27 cellular contexts compared by ENCODE assay signal in genomic region chr4:167613381-167613780, GRCh38.
"Had no signal": no experiment of that assay in that cellular context is flagged by ENCODE, and none has a peak within 500 bp of the region (broad histone marks: within the 10 kb centered on the region; RNA-seq: fewer than 3 reads in every experiment).

No MANE protein-coding gene starts in this region.

- H3K4me2 ChIP-seq: smooth muscle cell had no signal

- H3K27me3 ChIP-seq: pancreas, right atrium auricular region, right lobe of liver, testis, thyroid gland, transverse colon, upper lobe of left lung, vagina had no signal

- ATAC-seq: left cardiac atrium; left lobe of liver; left ventricle myocardium superior; lower lobe of right lung; naive thymus-derived CD8-positive, alpha-beta T cell; pancreas; right lobe of liver; stimulated activated memory B cell treated with anti-CD40 and anti-IgM and Interleukin-4, amounts not matched to agents 10 μg/mL and 1 μg/mL and 100 μg/mL, for 72 hours; stimulated activated naive CD8-positive, alpha-beta T cell treated with anti-CD3 and anti-CD28 coated beads, Interleukin-15, amount 100 ng/mL, for 72 hours had no signal

- H3K9me3 ChIP-seq: lower lobe of right lung, pancreas, right atrium auricular region, right lobe of liver, testis, thyroid gland, transverse colon, upper lobe of left lung, vagina had no signal

- DNase-seq: hippocampal formation; kidney glomerular epithelial cell; left cardiac atrium; left ventricle myocardium superior; lower lobe of right lung; mammary epithelial cell; mesendoderm; naive thymus-derived CD8-positive, alpha-beta T cell; nucleus accumbens; pancreas; right lobe of liver; stimulated activated CD4-positive, alpha-beta T cell treated with anti-CD3 and anti-CD28 coated beads, Interleukin-1b, Interleukin-23, amount 100 ng/mL, for 48 hours; stimulated activated CD4-positive, alpha-beta T cell treated with anti-CD3 and anti-CD28 coated beads, Interleukin-2, amount 100 ng/mL, for 48 hours; stimulated activated CD4-positive, alpha-beta T cell treated with anti-CD3 and anti-CD28 coated beads, Interleukin-4, amount 100 ng/mL, for 4 hours; stimulated activated CD8-positive, alpha-beta memory T cell treated with anti-CD3 and anti-CD28 coated beads, Interleukin-4, amount 100 ng/mL, for 48 hours; stimulated activated naive CD4-positive, alpha-beta T cell treated with Interleukin-2 at 50 U/mL for 16 hours; stimulated activated naive CD8-positive, alpha-beta T cell treated with anti-CD3 and anti-CD28 coated beads, Interleukin-15, amount 100 ng/mL, for 72 hours; substantia nigra; testis; thyroid gland; transverse colon; upper lobe of left lung had no signal

- H3K27ac ChIP-seq: lower lobe of right lung, pancreas, right atrium auricular region, right lobe of liver, testis, thyroid gland, transverse colon, upper lobe of left lung, vagina had no signal

- H3K4me3 ChIP-seq: lower lobe of right lung, pancreas, right atrium auricular region, right lobe of liver, smooth muscle cell, testis, thyroid gland, transverse colon, upper lobe of left lung, vagina had no signal

- H3K36me3 ChIP-seq: lower lobe of right lung, pancreas, right atrium auricular region, right lobe of liver, thyroid gland, transverse colon, upper lobe of left lung, vagina had no signal

- H3K4me1 ChIP-seq: lower lobe of right lung, pancreas, right atrium auricular region, right lobe of liver, testis, thyroid gland, transverse colon, upper lobe of left lung, vagina had no signal
